In genomic region chr12:125996438-125996837, GRCh38 we compare ENCODE assay signal across 19 cellular contexts.
A peak's percentile ranks its signal among the peaks of the same experiment; 100 is the strongest.
DNase-seq lines count a peak whose midpoint lies in the region; ATAC-seq and TF ChIP-seq lines count a peak whose summit lies in the region.
"Had no signal": no experiment of that assay in that cellular context is flagged by ENCODE, and none has a peak within 500 bp of the region (broad histone marks: within the 10 kb centered on the region; RNA-seq: fewer than 3 reads in every experiment).

No MANE protein-coding gene starts in this region.

- no peaks in the 10 kb centered on the region for H3K36me3 ChIP-seq in breast epithelium
- H3K36me3 ChIP-seq: BE2C had no signal

- H3K36me3 Mint-ChIP-seq in MCF 10A (ENCODE audit: insufficient read depth, unreplicated experiment) = no peaks in the 10 kb centered on the region
- no peaks in the 10 kb centered on the region for H3K36me3 Mint-ChIP-seq in activated CD4-positive, alpha-beta T cell treated with anti-CD3 and anti-CD28 coated beads for 36 hours (ENCODE audit: low read depth)
- H3K36me3 Mint-ChIP-seq: CD4-positive, CD25-positive, alpha-beta regulatory T cell; CD8-positive, alpha-beta memory T cell; IgD-negative memory B cell had no signal

- intact Hi-C loops in MCF 10A (cut with micrococcal nuclease) = no loop called here
- intact Hi-C loops in breast epithelium (cut with DNase I; ENCODE audit: low total_unique reads) = no loop called here
- intact Hi-C loops in activated CD4-positive, alpha-beta T cell treated with anti-CD3 and anti-CD28 coated beads for 36 hours (cut with DNase I, micrococcal nuclease) = no loop called here

- DNase-seq in MCF 10A (ENCODE audit: unreplicated experiment) = peak; percentile 24
- no peak for DNase-seq in breast epithelium (ENCODE audit: low spot score in 2 of 2)
- peak; percentile 23 for DNase-seq in NB4 (ENCODE audit: low read depth)
- no peak for DNase-seq in left lobe of liver (ENCODE audit: low spot score)
- no peak for DNase-seq in activated CD4-positive, alpha-beta T cell treated with anti-CD3 and anti-CD28 coated beads for 36 hours
- DNase-seq in NCI-H2107 treated with DMSO at 0.1 percent for 48 hours (lab: John Stamatoyannopoulos, UW; ENCODE audit: unreplicated experiment) = no peak
- DNase-seq: BE2C; C1 segment of cervical spinal cord; CD4-positive, CD25-positive, alpha-beta regulatory T cell; CD8-positive, alpha-beta memory T cell; COR-L47; DMS 273 treated with DMSO at 0.1 percent for 48 hours; GDM1; GOT3; H7; HFFc6 had no signal

- no peak overlapping the region for H3K27ac Mint-ChIP-seq in MCF 10A (ENCODE audit: low read depth, unreplicated experiment)
- H3K27ac Mint-ChIP-seq in activated CD4-positive, alpha-beta T cell treated with anti-CD3 and anti-CD28 coated beads for 36 hours = no peak overlapping the region
- H3K27ac Mint-ChIP-seq: CD4-positive, CD25-positive, alpha-beta regulatory T cell; CD8-positive, alpha-beta memory T cell; HFFc6; IgD-negative memory B cell had no signal

- H3K9me3 ChIP-seq in breast epithelium = no peaks in the 10 kb centered on the region
- H3K9me3 ChIP-seq: BE2C had no signal

- peak; percentile 93 for ATAC-seq in left lobe of liver
- ATAC-seq in activated CD4-positive, alpha-beta T cell treated with anti-CD3 and anti-CD28 coated beads for 36 hours = no peak
- no peak for ATAC-seq in GM21423 (IDR thresholded peaks at IDR 0.05; ENCODE audit: unreplicated experiment)
- ATAC-seq: HCT116 had no signal

- no peaks in the 10 kb centered on the region for H3K27me3 Mint-ChIP-seq in MCF 10A (ENCODE audit: insufficient read depth, unreplicated experiment)
- H3K27me3 Mint-ChIP-seq in activated CD4-positive, alpha-beta T cell treated with anti-CD3 and anti-CD28 coated beads for 36 hours = no peaks in the 10 kb centered on the region
- H3K27me3 Mint-ChIP-seq: CD4-positive, CD25-positive, alpha-beta regulatory T cell; CD8-positive, alpha-beta memory T cell had no signal

- BruUV-seq in MCF 10A (replicated peaks; lab: Mats Ljungman, UMichigan) = no TSS peak

- H3K4me1 ChIP-seq in breast epithelium = no peaks in the 10 kb centered on the region
- H3K4me1 ChIP-seq: BE2C had no signal

- no peaks in the 10 kb centered on the region for H3K27me3 ChIP-seq in breast epithelium
- H3K27me3 ChIP-seq: BE2C had no signal

- TF ChIP-seq POLR2A in breast epithelium (IDR thresholded peaks at IDR 0.05) (no peak), NB4 (IDR thresholded peaks at IDR 0.05; ENCODE audit: extremely low read depth, insufficient read length) (no peak)

- H3K4me3 ChIP-seq in breast epithelium (no peak overlapping the region), NB4 (ENCODE audit: low read depth, low read length) (no peak overlapping the region)

- CTCF ChIA-PET in MCF 10A (lab: Yijun Ruan, JAX) = no interaction called here
- CTCF ChIA-PET in activated CD4-positive, alpha-beta T cell treated with anti-CD3 and anti-CD28 coated beads for 36 hours (lab: Charles Lee) = no interaction called here

- TF ChIP-seq CTCF in MCF 10A (IDR thresholded peaks at IDR 0.05; ENCODE audit: unreplicated experiment) (no peak), breast epithelium (IDR thresholded peaks at IDR 0.05) (no peak), NB4 (IDR thresholded peaks at IDR 0.05; ENCODE audit: low read depth, low read length) (no peak)

- no peak overlapping the region for H3K4me3 Mint-ChIP-seq in MCF 10A (ENCODE audit: unreplicated experiment)
- H3K4me3 Mint-ChIP-seq in activated CD4-positive, alpha-beta T cell treated with anti-CD3 and anti-CD28 coated beads for 36 hours = no peak overlapping the region
- H3K4me3 Mint-ChIP-seq: CD4-positive, CD25-positive, alpha-beta regulatory T cell; CD8-positive, alpha-beta memory T cell; HFFc6; IgD-negative memory B cell had no signal

- no peak overlapping the region for H3K27ac ChIP-seq in breast epithelium

- no peaks in the 10 kb centered on the region for H3K4me1 Mint-ChIP-seq in MCF 10A (ENCODE audit: insufficient read depth, unreplicated experiment)
- no peaks in the 10 kb centered on the region for H3K4me1 Mint-ChIP-seq in activated CD4-positive, alpha-beta T cell treated with anti-CD3 and anti-CD28 coated beads for 36 hours
- H3K4me1 Mint-ChIP-seq: CD4-positive, CD25-positive, alpha-beta regulatory T cell; CD8-positive, alpha-beta memory T cell; IgD-negative memory B cell had no signal

- POLR2A ChIA-PET in MCF 10A (lab: Yijun Ruan, JAX) = interaction anchor here (0.8 kb wide), 1 partner anchor 1093 kb away, joined by 3 read pairs; no protein-coding TSS in a partner anchor
- POLR2A ChIA-PET in activated CD4-positive, alpha-beta T cell treated with anti-CD3 and anti-CD28 coated beads for 36 hours (lab: Charles Lee) = no interaction called here

- peaks cover 15% of the 10 kb centered on the region for H3K9me3 Mint-ChIP-seq in MCF 10A (ENCODE audit: unreplicated experiment)
- H3K9me3 Mint-ChIP-seq in activated CD4-positive, alpha-beta T cell treated with anti-CD3 and anti-CD28 coated beads for 36 hours (ENCODE audit: low read depth) = no peaks in the 10 kb centered on the region

Comparison
In these comparisons a context has a peak if more than half of its experiments do, and no peak if none do; other contexts are left out.
1. DNase-seq: peak in MCF 10A (single experiment) and NB4 (single experiment); none in breast epithelium (0 of 2), left lobe of liver (single experiment), activated CD4-positive, alpha-beta T cell treated with anti-CD3 and anti-CD28 coated beads for 36 hours (single experiment) and NCI-H2107 treated with DMSO at 0.1 percent for 48 hours (single experiment).